ENCODE assay signal across 1 cellular context in the genomic region with DNA sequence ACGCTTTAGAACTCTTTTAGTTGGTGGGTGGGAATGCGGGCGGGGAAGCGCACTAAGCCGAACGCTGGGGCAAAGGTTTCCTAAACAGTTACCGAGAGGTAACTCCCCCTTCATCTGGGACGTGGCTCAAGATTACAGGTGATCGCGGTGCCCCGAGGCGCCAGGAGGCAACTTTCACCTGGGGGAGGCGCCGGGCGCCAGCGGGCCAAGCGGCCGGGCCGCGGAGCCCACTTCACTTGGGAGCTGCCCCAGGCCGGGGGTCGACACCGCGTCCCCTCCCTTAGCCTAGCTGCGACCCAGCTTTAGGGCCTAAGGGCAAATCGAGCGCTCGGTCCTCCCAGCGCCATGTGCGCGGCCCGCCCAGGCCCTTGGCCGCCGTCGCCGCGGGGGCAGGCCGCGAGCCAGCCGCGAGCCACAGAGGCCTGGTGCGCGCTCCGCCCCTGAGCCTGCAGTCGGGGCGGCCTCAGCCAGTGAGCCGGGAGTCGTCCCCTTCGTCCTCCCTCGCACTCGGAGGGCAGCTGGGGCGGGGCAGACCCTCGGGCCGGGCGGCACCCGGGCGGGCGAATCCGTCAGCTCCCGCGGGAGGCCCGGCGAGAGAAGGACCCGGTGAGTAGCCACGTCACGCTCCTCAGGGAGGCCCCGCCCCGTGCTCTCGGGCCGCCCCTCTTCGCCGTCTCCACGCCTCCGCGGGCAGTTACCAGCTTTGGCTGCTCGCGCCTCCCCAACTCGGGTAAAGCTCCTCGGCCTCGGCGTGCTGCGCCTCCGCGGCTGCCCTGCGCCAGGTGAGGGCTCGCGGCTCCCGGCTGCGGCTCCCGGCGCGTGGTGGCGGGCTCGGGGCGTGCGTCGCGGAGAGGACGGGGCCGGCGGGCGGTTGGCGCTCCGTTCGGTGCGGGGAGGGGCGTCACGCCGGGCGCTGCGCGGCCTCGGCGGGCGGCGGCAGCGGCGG.
A peak's percentile ranks its signal among the peaks of the same experiment; 100 is the strongest.
TF ChIP-seq lines count a peak whose summit lies in the region.

Gene LARP1B (plus strand): TSS at position 693 of the 946 bp plus-strand sequence. CDS start 13,640 bp downstream, outside the sequence.

TF ChIP-seq in WTC11, 78 proteins besides CTCF, POLR2A, EP300 and RAD21 (continued from another document and continues in another):
- TF ChIP-seq, protein P1, sequence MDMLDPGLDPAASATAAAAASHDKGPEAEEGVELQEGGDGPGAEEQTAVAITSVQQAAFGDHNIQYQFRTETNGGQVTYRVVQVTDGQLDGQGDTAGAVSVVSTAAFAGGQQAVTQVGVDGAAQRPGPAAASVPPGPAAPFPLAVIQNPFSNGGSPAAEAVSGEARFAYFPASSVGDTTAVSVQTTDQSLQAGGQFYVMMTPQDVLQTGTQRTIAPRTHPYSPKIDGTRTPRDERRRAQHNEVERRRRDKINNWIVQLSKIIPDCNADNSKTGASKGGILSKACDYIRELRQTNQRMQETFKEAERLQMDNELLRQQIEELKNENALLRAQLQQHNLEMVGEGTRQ (CRISPR knock-in tag; IDR thresholded peaks at IDR 0.05): peak; percentile 50
- TF ChIP-seq ZMAT4 (CRISPR knock-in tag; IDR thresholded peaks at IDR 0.05): no peak
- peak; percentile 73; the same call in 1 of the 2 replicates for TF ChIP-seq FOXK1 (CRISPR knock-in tag; IDR thresholded peaks at IDR 0.05)
- peak; percentile 83; the same call in 1 of the 2 replicates for TF ChIP-seq ZNF416 (CRISPR knock-in tag; IDR thresholded peaks at IDR 0.05)
- TF ChIP-seq ZNF232 (CRISPR knock-in tag; IDR thresholded peaks at IDR 0.05): no peak
- TF ChIP-seq GABPB1 (CRISPR knock-in tag; IDR thresholded peaks at IDR 0.05): peak; percentile 13; the same call in 1 of the 2 replicates
- peak; percentile 38 for TF ChIP-seq TEAD1 (CRISPR knock-in tag; IDR thresholded peaks at IDR 0.05)
- peak; percentile 85; the same call in 1 of the 2 replicates for TF ChIP-seq FOXP1 (CRISPR knock-in tag; IDR thresholded peaks at IDR 0.05; ENCODE audit: borderline replicate concordance)
- TF ChIP-seq, protein P2, sequence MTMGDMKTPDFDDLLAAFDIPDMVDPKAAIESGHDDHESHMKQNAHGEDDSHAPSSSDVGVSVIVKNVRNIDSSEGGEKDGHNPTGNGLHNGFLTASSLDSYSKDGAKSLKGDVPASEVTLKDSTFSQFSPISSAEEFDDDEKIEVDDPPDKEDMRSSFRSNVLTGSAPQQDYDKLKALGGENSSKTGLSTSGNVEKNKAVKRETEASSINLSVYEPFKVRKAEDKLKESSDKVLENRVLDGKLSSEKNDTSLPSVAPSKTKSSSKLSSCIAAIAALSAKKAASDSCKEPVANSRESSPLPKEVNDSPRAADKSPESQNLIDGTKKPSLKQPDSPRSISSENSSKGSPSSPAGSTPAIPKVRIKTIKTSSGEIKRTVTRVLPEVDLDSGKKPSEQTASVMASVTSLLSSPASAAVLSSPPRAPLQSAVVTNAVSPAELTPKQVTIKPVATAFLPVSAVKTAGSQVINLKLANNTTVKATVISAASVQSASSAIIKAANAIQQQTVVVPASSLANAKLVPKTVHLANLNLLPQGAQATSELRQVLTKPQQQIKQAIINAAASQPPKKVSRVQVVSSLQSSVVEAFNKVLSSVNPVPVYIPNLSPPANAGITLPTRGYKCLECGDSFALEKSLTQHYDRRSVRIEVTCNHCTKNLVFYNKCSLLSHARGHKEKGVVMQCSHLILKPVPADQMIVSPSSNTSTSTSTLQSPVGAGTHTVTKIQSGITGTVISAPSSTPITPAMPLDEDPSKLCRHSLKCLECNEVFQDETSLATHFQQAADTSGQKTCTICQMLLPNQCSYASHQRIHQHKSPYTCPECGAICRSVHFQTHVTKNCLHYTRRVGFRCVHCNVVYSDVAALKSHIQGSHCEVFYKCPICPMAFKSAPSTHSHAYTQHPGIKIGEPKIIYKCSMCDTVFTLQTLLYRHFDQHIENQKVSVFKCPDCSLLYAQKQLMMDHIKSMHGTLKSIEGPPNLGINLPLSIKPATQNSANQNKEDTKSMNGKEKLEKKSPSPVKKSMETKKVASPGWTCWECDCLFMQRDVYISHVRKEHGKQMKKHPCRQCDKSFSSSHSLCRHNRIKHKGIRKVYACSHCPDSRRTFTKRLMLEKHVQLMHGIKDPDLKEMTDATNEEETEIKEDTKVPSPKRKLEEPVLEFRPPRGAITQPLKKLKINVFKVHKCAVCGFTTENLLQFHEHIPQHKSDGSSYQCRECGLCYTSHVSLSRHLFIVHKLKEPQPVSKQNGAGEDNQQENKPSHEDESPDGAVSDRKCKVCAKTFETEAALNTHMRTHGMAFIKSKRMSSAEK (CRISPR knock-in tag; IDR thresholded peaks at IDR 0.05; ENCODE audit: borderline replicate concordance): peak; percentile 82; the same call in 1 of the 2 replicates
- 0 out of 2 replicates have a peak, but pooled peaks have one; percentile 25 for TF ChIP-seq PREB (CRISPR knock-in tag; IDR thresholded peaks at IDR 0.05; ENCODE audit: borderline replicate concordance)
- 0 out of 2 replicates have a peak, but pooled peaks have one; percentile 62 for TF ChIP-seq AFF4 (CRISPR knock-in tag; IDR thresholded peaks at IDR 0.05; ENCODE audit: borderline replicate concordance)
- no peak for TF ChIP-seq ATF6 (CRISPR knock-in tag; IDR thresholded peaks at IDR 0.05)
- TF ChIP-seq OVOL2 (CRISPR knock-in tag; IDR thresholded peaks at IDR 0.05; ENCODE audit: borderline replicate concordance): no peak
- TF ChIP-seq ARID4B (CRISPR knock-in tag; IDR thresholded peaks at IDR 0.05; ENCODE audit: borderline replicate concordance): peak; percentile 13; the same call in 1 of the 2 replicates
- TF ChIP-seq, protein P3, sequence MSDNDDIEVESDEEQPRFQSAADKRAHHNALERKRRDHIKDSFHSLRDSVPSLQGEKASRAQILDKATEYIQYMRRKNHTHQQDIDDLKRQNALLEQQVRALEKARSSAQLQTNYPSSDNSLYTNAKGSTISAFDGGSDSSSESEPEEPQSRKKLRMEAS (CRISPR knock-in tag; IDR thresholded peaks at IDR 0.05): peak; percentile 69; the same call in 1 of the 2 replicates
- peak; percentile 35; the same call in 1 of the 2 replicates for TF ChIP-seq EMX1 (CRISPR knock-in tag; IDR thresholded peaks at IDR 0.05)
- TF ChIP-seq, protein P4, sequence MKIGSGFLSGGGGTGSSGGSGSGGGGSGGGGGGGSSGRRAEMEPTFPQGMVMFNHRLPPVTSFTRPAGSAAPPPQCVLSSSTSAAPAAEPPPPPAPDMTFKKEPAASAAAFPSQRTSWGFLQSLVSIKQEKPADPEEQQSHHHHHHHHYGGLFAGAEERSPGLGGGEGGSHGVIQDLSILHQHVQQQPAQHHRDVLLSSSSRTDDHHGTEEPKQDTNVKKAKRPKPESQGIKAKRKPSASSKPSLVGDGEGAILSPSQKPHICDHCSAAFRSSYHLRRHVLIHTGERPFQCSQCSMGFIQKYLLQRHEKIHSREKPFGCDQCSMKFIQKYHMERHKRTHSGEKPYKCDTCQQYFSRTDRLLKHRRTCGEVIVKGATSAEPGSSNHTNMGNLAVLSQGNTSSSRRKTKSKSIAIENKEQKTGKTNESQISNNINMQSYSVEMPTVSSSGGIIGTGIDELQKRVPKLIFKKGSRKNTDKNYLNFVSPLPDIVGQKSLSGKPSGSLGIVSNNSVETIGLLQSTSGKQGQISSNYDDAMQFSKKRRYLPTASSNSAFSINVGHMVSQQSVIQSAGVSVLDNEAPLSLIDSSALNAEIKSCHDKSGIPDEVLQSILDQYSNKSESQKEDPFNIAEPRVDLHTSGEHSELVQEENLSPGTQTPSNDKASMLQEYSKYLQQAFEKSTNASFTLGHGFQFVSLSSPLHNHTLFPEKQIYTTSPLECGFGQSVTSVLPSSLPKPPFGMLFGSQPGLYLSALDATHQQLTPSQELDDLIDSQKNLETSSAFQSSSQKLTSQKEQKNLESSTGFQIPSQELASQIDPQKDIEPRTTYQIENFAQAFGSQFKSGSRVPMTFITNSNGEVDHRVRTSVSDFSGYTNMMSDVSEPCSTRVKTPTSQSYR (CRISPR knock-in tag; IDR thresholded peaks at IDR 0.05): no peak
- no peak for TF ChIP-seq GTF2I (CRISPR knock-in tag; conservative IDR thresholded peaks at IDR 0.05)
- TF ChIP-seq, protein P5, sequence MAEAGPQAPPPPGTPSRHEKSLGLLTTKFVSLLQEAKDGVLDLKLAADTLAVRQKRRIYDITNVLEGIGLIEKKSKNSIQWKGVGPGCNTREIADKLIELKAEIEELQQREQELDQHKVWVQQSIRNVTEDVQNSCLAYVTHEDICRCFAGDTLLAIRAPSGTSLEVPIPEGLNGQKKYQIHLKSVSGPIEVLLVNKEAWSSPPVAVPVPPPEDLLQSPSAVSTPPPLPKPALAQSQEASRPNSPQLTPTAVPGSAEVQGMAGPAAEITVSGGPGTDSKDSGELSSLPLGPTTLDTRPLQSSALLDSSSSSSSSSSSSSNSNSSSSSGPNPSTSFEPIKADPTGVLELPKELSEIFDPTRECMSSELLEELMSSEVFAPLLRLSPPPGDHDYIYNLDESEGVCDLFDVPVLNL (CRISPR knock-in tag; IDR thresholded peaks at IDR 0.05; ENCODE audit: borderline replicate concordance, low read depth): no peak
- no peak for TF ChIP-seq SMAD4 (CRISPR knock-in tag; IDR thresholded peaks at IDR 0.05)
- no peak for TF ChIP-seq FOXJ3 (CRISPR knock-in tag; IDR thresholded peaks at IDR 0.05; ENCODE audit: borderline replicate concordance)
